Comparison of ENCODE assay signal across 1 cellular context in genomic region chr10:76150886-76151288, GRCh38.
TF ChIP-seq lines count a peak whose summit lies in the region.

No MANE protein-coding gene starts in this region.

TF ChIP-seq in HepG2, 621 proteins besides CTCF, POLR2A, EP300 and RAD21 (continued from another document and continues in another):
- TF ChIP-seq RNF219 (CRISPR knock-in tag; IDR thresholded peaks at IDR 0.05) = no peak
- no peak for TF ChIP-seq ZNF468 (CRISPR knock-in tag; IDR thresholded peaks at IDR 0.05)
- no peak for TF ChIP-seq MLXIP (CRISPR knock-in tag; IDR thresholded peaks at IDR 0.05; ENCODE audit: borderline replicate concordance)
- TF ChIP-seq CHD4 (IDR thresholded peaks at IDR 0.05; ENCODE audit: borderline replicate concordance, low read length) = no peak
- no peak for TF ChIP-seq ETV6 (CRISPR knock-in tag; conservative IDR thresholded peaks at IDR 0.05)
- TF ChIP-seq NCOR1 (IDR thresholded peaks at IDR 0.05; ENCODE audit: borderline replicate concordance, low read length) = no peak
- TF ChIP-seq MTF2 (CRISPR knock-in tag; IDR thresholded peaks at IDR 0.05; ENCODE audit: borderline replicate concordance) = no peak
- TF ChIP-seq ZSCAN21 (CRISPR knock-in tag; IDR thresholded peaks at IDR 0.05; ENCODE audit: borderline replicate concordance) = no peak
- TF ChIP-seq ZNF672 (CRISPR knock-in tag; IDR thresholded peaks at IDR 0.05) = no peak
- TF ChIP-seq CSRNP2 (CRISPR knock-in tag; conservative IDR thresholded peaks at IDR 0.05; ENCODE audit: low read depth) = no peak
- TF ChIP-seq NFKB2 (CRISPR knock-in tag; IDR thresholded peaks at IDR 0.05; ENCODE audit: borderline replicate concordance) = 0 out of 2 replicates have a peak, but pooled peaks have one; percentile 19
- no peak for TF ChIP-seq ZHX2 (IDR thresholded peaks at IDR 0.05; ENCODE audit: low read depth)
- TF ChIP-seq ZHX2 (CRISPR knock-in tag; IDR thresholded peaks at IDR 0.05; ENCODE audit: borderline replicate concordance) = no peak
- TF ChIP-seq MZF1 (CRISPR knock-in tag; IDR thresholded peaks at IDR 0.05; ENCODE audit: borderline replicate concordance) = no peak
- TF ChIP-seq GATAD2A (CRISPR knock-in tag; IDR thresholded peaks at IDR 0.05) = peak; percentile 62; the same call in 1 of the 2 replicates
- TF ChIP-seq ZNF562 (CRISPR knock-in tag; IDR thresholded peaks at IDR 0.05; ENCODE audit: borderline replicate concordance) = no peak
- TF ChIP-seq ZNF784 (CRISPR knock-in tag; IDR thresholded peaks at IDR 0.05; ENCODE audit: borderline replicate concordance) = no peak
- no peak for TF ChIP-seq MBNL3 (CRISPR knock-in tag; conservative IDR thresholded peaks at IDR 0.05)
- TF ChIP-seq ZNF501 (CRISPR knock-in tag; IDR thresholded peaks at IDR 0.05) = no peak
- TF ChIP-seq TRAFD1 (CRISPR knock-in tag; IDR thresholded peaks at IDR 0.05; ENCODE audit: borderline replicate concordance) = no peak
- TF ChIP-seq MYNN (CRISPR knock-in tag; IDR thresholded peaks at IDR 0.05; ENCODE audit: low read depth) = no peak
- no peak for TF ChIP-seq MIER2 (CRISPR knock-in tag; IDR thresholded peaks at IDR 0.05)
- no peak for TF ChIP-seq TIGD3 (CRISPR knock-in tag; IDR thresholded peaks at IDR 0.05; ENCODE audit: borderline replicate concordance)
- TF ChIP-seq IRF2 (CRISPR knock-in tag; IDR thresholded peaks at IDR 0.05) = no peak
- 0 out of 2 replicates have a peak, but pooled peaks have one; percentile 34 for TF ChIP-seq HOXD1 (CRISPR knock-in tag; IDR thresholded peaks at IDR 0.05)
- no peak for TF ChIP-seq ZNF207 (IDR thresholded peaks at IDR 0.05; ENCODE audit: borderline replicate concordance)
- TF ChIP-seq ZNF280D (CRISPR knock-in tag; IDR thresholded peaks at IDR 0.05) = no peak
- TF ChIP-seq ZNF460 (CRISPR knock-in tag; IDR thresholded peaks at IDR 0.05; ENCODE audit: borderline replicate concordance) = no peak; the same call in 1 of the 2 replicates
- no peak for TF ChIP-seq ZNF639 (CRISPR knock-in tag; conservative IDR thresholded peaks at IDR 0.05)
- no peak for TF ChIP-seq MEIS1 (CRISPR knock-in tag; IDR thresholded peaks at IDR 0.05; ENCODE audit: borderline replicate concordance)
- no peak for TF ChIP-seq ZNF776 (CRISPR knock-in tag; IDR thresholded peaks at IDR 0.05)
- TF ChIP-seq CEBPB (IDR thresholded peaks at IDR 0.05; ENCODE audit: borderline replicate concordance, low read depth, low read length) = no peak
- no peak for TF ChIP-seq IKZF1 (IDR thresholded peaks at IDR 0.05)
- no peak for TF ChIP-seq MIXL1 (CRISPR knock-in tag; IDR thresholded peaks at IDR 0.05)
- TF ChIP-seq BRD4 (CRISPR knock-in tag; IDR thresholded peaks at IDR 0.05) = no peak
- no peak for TF ChIP-seq ZNF441 (CRISPR knock-in tag; IDR thresholded peaks at IDR 0.05; ENCODE audit: borderline replicate concordance)
- no peak for TF ChIP-seq FOSL2 (CRISPR knock-in tag; IDR thresholded peaks at IDR 0.05)
- no peak for TF ChIP-seq AGO1 (IDR thresholded peaks at IDR 0.05; ENCODE audit: low read depth, low read length, poor library complexity, severe bottlenecking)
- TF ChIP-seq ZNF850 (CRISPR knock-in tag; conservative IDR thresholded peaks at IDR 0.05) = no peak
